1 cellular context compared by ENCODE assay signal in genomic region chr15:74209997-74210573, GRCh38.
TF ChIP-seq lines count a peak whose summit lies in the region.

No MANE protein-coding gene starts in this region.

TF ChIP-seq in K562, 482 proteins besides CTCF, POLR2A, EP300 and RAD21 (continued from another document and continues in another):
- TF ChIP-seq, protein P1, sequence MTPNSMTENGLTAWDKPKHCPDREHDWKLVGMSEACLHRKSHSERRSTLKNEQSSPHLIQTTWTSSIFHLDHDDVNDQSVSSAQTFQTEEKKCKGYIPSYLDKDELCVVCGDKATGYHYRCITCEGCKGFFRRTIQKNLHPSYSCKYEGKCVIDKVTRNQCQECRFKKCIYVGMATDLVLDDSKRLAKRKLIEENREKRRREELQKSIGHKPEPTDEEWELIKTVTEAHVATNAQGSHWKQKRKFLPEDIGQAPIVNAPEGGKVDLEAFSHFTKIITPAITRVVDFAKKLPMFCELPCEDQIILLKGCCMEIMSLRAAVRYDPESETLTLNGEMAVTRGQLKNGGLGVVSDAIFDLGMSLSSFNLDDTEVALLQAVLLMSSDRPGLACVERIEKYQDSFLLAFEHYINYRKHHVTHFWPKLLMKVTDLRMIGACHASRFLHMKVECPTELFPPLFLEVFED (CRISPR knock-in tag; conservative IDR thresholded peaks at IDR 0.05): no peak
- TF ChIP-seq, protein P2, sequence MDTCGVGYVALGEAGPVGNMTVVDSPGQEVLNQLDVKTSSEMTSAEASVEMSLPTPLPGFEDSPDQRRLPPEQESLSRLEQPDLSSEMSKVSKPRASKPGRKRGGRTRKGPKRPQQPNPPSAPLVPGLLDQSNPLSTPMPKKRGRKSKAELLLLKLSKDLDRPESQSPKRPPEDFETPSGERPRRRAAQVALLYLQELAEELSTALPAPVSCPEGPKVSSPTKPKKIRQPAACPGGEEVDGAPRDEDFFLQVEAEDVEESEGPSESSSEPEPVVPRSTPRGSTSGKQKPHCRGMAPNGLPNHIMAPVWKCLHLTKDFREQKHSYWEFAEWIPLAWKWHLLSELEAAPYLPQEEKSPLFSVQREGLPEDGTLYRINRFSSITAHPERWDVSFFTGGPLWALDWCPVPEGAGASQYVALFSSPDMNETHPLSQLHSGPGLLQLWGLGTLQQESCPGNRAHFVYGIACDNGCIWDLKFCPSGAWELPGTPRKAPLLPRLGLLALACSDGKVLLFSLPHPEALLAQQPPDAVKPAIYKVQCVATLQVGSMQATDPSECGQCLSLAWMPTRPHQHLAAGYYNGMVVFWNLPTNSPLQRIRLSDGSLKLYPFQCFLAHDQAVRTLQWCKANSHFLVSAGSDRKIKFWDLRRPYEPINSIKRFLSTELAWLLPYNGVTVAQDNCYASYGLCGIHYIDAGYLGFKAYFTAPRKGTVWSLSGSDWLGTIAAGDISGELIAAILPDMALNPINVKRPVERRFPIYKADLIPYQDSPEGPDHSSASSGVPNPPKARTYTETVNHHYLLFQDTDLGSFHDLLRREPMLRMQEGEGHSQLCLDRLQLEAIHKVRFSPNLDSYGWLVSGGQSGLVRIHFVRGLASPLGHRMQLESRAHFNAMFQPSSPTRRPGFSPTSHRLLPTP (IDR thresholded peaks at IDR 0.05; ENCODE audit: borderline replicate concordance, extremely low read depth, insufficient read length): no peak
- TF ChIP-seq, protein P3, sequence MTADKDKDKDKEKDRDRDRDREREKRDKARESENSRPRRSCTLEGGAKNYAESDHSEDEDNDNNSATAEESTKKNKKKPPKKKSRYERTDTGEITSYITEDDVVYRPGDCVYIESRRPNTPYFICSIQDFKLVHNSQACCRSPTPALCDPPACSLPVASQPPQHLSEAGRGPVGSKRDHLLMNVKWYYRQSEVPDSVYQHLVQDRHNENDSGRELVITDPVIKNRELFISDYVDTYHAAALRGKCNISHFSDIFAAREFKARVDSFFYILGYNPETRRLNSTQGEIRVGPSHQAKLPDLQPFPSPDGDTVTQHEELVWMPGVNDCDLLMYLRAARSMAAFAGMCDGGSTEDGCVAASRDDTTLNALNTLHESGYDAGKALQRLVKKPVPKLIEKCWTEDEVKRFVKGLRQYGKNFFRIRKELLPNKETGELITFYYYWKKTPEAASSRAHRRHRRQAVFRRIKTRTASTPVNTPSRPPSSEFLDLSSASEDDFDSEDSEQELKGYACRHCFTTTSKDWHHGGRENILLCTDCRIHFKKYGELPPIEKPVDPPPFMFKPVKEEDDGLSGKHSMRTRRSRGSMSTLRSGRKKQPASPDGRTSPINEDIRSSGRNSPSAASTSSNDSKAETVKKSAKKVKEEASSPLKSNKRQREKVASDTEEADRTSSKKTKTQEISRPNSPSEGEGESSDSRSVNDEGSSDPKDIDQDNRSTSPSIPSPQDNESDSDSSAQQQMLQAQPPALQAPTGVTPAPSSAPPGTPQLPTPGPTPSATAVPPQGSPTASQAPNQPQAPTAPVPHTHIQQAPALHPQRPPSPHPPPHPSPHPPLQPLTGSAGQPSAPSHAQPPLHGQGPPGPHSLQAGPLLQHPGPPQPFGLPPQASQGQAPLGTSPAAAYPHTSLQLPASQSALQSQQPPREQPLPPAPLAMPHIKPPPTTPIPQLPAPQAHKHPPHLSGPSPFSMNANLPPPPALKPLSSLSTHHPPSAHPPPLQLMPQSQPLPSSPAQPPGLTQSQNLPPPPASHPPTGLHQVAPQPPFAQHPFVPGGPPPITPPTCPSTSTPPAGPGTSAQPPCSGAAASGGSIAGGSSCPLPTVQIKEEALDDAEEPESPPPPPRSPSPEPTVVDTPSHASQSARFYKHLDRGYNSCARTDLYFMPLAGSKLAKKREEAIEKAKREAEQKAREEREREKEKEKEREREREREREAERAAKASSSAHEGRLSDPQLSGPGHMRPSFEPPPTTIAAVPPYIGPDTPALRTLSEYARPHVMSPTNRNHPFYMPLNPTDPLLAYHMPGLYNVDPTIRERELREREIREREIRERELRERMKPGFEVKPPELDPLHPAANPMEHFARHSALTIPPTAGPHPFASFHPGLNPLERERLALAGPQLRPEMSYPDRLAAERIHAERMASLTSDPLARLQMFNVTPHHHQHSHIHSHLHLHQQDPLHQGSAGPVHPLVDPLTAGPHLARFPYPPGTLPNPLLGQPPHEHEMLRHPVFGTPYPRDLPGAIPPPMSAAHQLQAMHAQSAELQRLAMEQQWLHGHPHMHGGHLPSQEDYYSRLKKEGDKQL (CRISPR knock-in tag; IDR thresholded peaks at IDR 0.05; ENCODE audit: borderline replicate concordance): no peak
- TF ChIP-seq ARID1B (IDR thresholded peaks at IDR 0.05): peak; percentile 27; the same call in 1 of the 2 replicates
- 0 out of 2 replicates have a peak, but pooled peaks have one; percentile 35 for TF ChIP-seq JUN (IDR thresholded peaks at IDR 0.05; ENCODE audit: borderline replicate concordance, low read depth, low read length)
- TF ChIP-seq JUN (CRISPR knock-in tag; IDR thresholded peaks at IDR 0.05; ENCODE audit: borderline replicate concordance): no peak
- TF ChIP-seq SAFB2 (IDR thresholded peaks at IDR 0.05; ENCODE audit: borderline replicate concordance, low read depth, low read length, severe bottlenecking): no peak
- 0 out of 2 replicates have a peak, but pooled peaks have one; percentile 17 for TF ChIP-seq DPF2 (IDR thresholded peaks at IDR 0.05)
- no peak for TF ChIP-seq ARHGAP35 (IDR thresholded peaks at IDR 0.05; ENCODE audit: partially characterized antibody)
- peak; percentile 58 for TF ChIP-seq RFX1 (IDR thresholded peaks at IDR 0.05)
- no peak for TF ChIP-seq ZNF24 (IDR thresholded peaks at IDR 0.05)
- TF ChIP-seq GMEB1 (CRISPR knock-in tag; IDR thresholded peaks at IDR 0.05): no peak
- TF ChIP-seq RNF2 (IDR thresholded peaks at IDR 0.05): no peak
- TF ChIP-seq SMARCA4 (IDR thresholded peaks at IDR 0.05): 0 out of 2 replicates have a peak, but pooled peaks have one; percentile 14
- TF ChIP-seq CREBBP (IDR thresholded peaks at IDR 0.05; ENCODE audit: low read depth, low read length): no peak
- no peak for TF ChIP-seq ZNF12 (CRISPR knock-in tag; IDR thresholded peaks at IDR 0.05)
- no peak for TF ChIP-seq CSDE1 (IDR thresholded peaks at IDR 0.05)
- TF ChIP-seq ARNT (IDR thresholded peaks at IDR 0.05): no peak
- TF ChIP-seq SMAD4 (CRISPR knock-in tag; conservative IDR thresholded peaks at IDR 0.05): no peak
- TF ChIP-seq ATF7 (IDR thresholded peaks at IDR 0.05): peak; percentile 84
- TF ChIP-seq ZHX1 (conservative IDR thresholded peaks at IDR 0.05; ENCODE audit: low read length): no peak
- TF ChIP-seq ZNF384 (IDR thresholded peaks at IDR 0.05; ENCODE audit: low read depth, low read length): no peak
- no peak for TF ChIP-seq SIN3A (IDR thresholded peaks at IDR 0.05; ENCODE audit: borderline replicate concordance in 2 of 2, control insufficient read depth in 1 of 2, low read depth in 2 of 2, low read length in 2 of 2)
- TF ChIP-seq, protein P4, sequence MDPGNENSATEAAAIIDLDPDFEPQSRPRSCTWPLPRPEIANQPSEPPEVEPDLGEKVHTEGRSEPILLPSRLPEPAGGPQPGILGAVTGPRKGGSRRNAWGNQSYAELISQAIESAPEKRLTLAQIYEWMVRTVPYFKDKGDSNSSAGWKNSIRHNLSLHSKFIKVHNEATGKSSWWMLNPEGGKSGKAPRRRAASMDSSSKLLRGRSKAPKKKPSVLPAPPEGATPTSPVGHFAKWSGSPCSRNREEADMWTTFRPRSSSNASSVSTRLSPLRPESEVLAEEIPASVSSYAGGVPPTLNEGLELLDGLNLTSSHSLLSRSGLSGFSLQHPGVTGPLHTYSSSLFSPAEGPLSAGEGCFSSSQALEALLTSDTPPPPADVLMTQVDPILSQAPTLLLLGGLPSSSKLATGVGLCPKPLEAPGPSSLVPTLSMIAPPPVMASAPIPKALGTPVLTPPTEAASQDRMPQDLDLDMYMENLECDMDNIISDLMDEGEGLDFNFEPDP (CRISPR knock-in tag; IDR thresholded peaks at IDR 0.05): no peak
- peak; percentile 69 for TF ChIP-seq CREB3L1 (IDR thresholded peaks at IDR 0.05; ENCODE audit: borderline replicate concordance, low read depth)
- peak; percentile 30; the same call in 1 of the 2 replicates for TF ChIP-seq FOSL1 (tag; conservative IDR thresholded peaks at IDR 0.05)
- TF ChIP-seq MECOM (CRISPR knock-in tag; IDR thresholded peaks at IDR 0.05): no peak
- TF ChIP-seq, protein P5, sequence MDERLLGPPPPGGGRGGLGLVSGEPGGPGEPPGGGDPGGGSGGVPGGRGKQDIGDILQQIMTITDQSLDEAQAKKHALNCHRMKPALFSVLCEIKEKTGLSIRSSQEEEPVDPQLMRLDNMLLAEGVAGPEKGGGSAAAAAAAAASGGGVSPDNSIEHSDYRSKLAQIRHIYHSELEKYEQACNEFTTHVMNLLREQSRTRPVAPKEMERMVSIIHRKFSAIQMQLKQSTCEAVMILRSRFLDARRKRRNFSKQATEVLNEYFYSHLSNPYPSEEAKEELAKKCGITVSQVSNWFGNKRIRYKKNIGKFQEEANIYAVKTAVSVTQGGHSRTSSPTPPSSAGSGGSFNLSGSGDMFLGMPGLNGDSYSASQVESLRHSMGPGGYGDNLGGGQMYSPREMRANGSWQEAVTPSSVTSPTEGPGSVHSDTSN (CRISPR knock-in tag; IDR thresholded peaks at IDR 0.05; ENCODE audit: low read depth): no peak
- TF ChIP-seq, protein P5 (tag; conservative IDR thresholded peaks at IDR 0.05; ENCODE audit: low read depth): peak; percentile 87
- no peak for TF ChIP-seq SAFB (IDR thresholded peaks at IDR 0.05; ENCODE audit: borderline replicate concordance, low read depth, low read length)
- TF ChIP-seq, protein P6, sequence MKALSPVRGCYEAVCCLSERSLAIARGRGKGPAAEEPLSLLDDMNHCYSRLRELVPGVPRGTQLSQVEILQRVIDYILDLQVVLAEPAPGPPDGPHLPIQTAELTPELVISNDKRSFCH (CRISPR knock-in tag; IDR thresholded peaks at IDR 0.05): no peak
- TF ChIP-seq, protein P6 (tag; IDR thresholded peaks at IDR 0.05): no peak
- no peak for TF ChIP-seq KAT8 (IDR thresholded peaks at IDR 0.05; ENCODE audit: low read depth)
- no peak for TF ChIP-seq HIVEP1 (CRISPR knock-in tag; IDR thresholded peaks at IDR 0.05)
- TF ChIP-seq FOXJ2 (tag; IDR thresholded peaks at IDR 0.05): peak; percentile 91
- no peak; the same call in 1 of the 2 replicates for TF ChIP-seq JUND (IDR thresholded peaks at IDR 0.05; ENCODE audit: borderline replicate concordance, low read depth, low read length)
- peak; percentile 86; the same call in 2 of the 3 replicates for TF ChIP-seq JUND (tag; IDR thresholded peaks at IDR 0.05; ENCODE audit: borderline replicate concordance, low read depth, low read length)
- peak; percentile 67 for TF ChIP-seq ATF3 (IDR thresholded peaks at IDR 0.05)
- TF ChIP-seq ATF3 (CRISPR knock-in tag; conservative IDR thresholded peaks at IDR 0.05): no peak
- TF ChIP-seq SMAD3 (CRISPR knock-in tag; conservative IDR thresholded peaks at IDR 0.05): no peak
- TF ChIP-seq ZNF316 (IDR thresholded peaks at IDR 0.05): 0 out of 2 replicates have a peak, but pooled peaks have one; percentile 7
